In genomic region chr17:67842648-67843047, GRCh38 we compare ENCODE assay signal across 16 cellular contexts. TPM values are rescaled to one million over a fixed set of nuclear protein-coding genes. Genes with fewer than 3 reads are reported as not detected.
A peak's percentile ranks its signal among the peaks of the same experiment; 100 is the strongest.
DNase-seq lines count a peak whose midpoint lies in the region; ATAC-seq and TF ChIP-seq lines count a peak whose summit lies in the region.
"Had no signal": no experiment of that assay in that cellular context is flagged by ENCODE, and none has a peak within 500 bp of the region (broad histone marks: within the 10 kb centered on the region; RNA-seq: fewer than 3 reads in every experiment).

No MANE protein-coding gene starts in this region.

- peaks cover 96% of the 10 kb centered on the region for H3K79me2 ChIP-seq in Loucy (ENCODE audit: insufficient read depth, low read length)

- H3K27me3 Mint-ChIP-seq in CD4-positive, CD25-positive, alpha-beta regulatory T cell, result no peaks in the 10 kb centered on the region
- no peaks in the 10 kb centered on the region for H3K27me3 Mint-ChIP-seq in CD8-positive, alpha-beta T cell (ENCODE audit: low read depth)

- H4K20me1 ChIP-seq in Loucy (ENCODE audit: insufficient read depth, low read length, poor library complexity, severe bottlenecking), result peaks cover 84% of the 10 kb centered on the region

- H3K4me2 ChIP-seq in Loucy (ENCODE audit: low read depth, low read length, poor library complexity, severe bottlenecking), result peak overlapping the region; percentile 9

- peaks cover 4% of the 10 kb centered on the region for H3K36me3 Mint-ChIP-seq in CD4-positive, CD25-positive, alpha-beta regulatory T cell
- peaks cover 6% of the 10 kb centered on the region for H3K36me3 Mint-ChIP-seq in CD8-positive, alpha-beta T cell

- CTCF ChIA-PET in CD8-positive, alpha-beta T cell (lab: Charles Lee), result interaction anchor here (1.0 kb wide), 1 partner anchor 55 kb away, joined by 4 read pairs; no protein-coding TSS in a partner anchor

- POLR2A ChIA-PET in CD8-positive, alpha-beta T cell (lab: Charles Lee), result no interaction called here

- H3K4me1 ChIP-seq in CD4-positive, CD25-positive, alpha-beta regulatory T cell (ENCODE audit: control insufficient read depth, insufficient read depth, low read length, poor library complexity, severe bottlenecking), result peaks cover 21% of the 10 kb centered on the region
- H3K4me1 ChIP-seq in Loucy (ENCODE audit: insufficient read depth, low read length, poor library complexity, severe bottlenecking) (peaks cover 29% of the 10 kb centered on the region), neutrophil (ENCODE audit: control insufficient read depth in 1 of 2, insufficient read depth in 1 of 2, low read depth in 1 of 2, low read length in 1 of 2) (peaks cover 7% of the 10 kb centered on the region in 2 experiments)
- H3K4me1 ChIP-seq in CD8-positive, alpha-beta T cell (ENCODE audit: insufficient read depth, low read length), result peaks cover 32% of the 10 kb centered on the region
- H3K4me1 ChIP-seq: Caco-2 had no signal

- no peaks in the 10 kb centered on the region for H3F3A ChIP-seq in Loucy (ENCODE audit: low read depth)

- DNase-seq in CD4-positive, CD25-positive, alpha-beta regulatory T cell, result no peak
- peak; percentile 14 for DNase-seq in fibroblast of the aortic adventitia (ENCODE audit: low read depth)
- no peak for DNase-seq in CD8-positive, alpha-beta T cell
- DNase-seq in stimulated activated naive CD4-positive, alpha-beta T cell (lab: John Stamatoyannopoulos, UW), result no peak
- DNase-seq: ACHN; C1 segment of cervical spinal cord; Caco-2; CD8-positive, alpha-beta memory T cell; DND-41; GDM1; H7; IMR-90; KBM-7 had no signal

- no peaks in the 10 kb centered on the region for H3K9me3 Mint-ChIP-seq in CD4-positive, CD25-positive, alpha-beta regulatory T cell
- no peaks in the 10 kb centered on the region for H3K9me3 Mint-ChIP-seq in CD8-positive, alpha-beta T cell
- H3K9me3 Mint-ChIP-seq: CD8-positive, alpha-beta memory T cell had no signal

- H3K4me3 Mint-ChIP-seq in CD4-positive, CD25-positive, alpha-beta regulatory T cell, result no peak overlapping the region
- H3K4me3 Mint-ChIP-seq in CD8-positive, alpha-beta T cell, result no peak overlapping the region

- no peaks in the 10 kb centered on the region for H3K9me3 ChIP-seq in CD4-positive, CD25-positive, alpha-beta regulatory T cell (ENCODE audit: control insufficient read depth in 2 of 2, low read length in 2 of 2)
- no peaks in the 10 kb centered on the region for H3K9me3 ChIP-seq in Loucy (ENCODE audit: insufficient read depth, low read depth, low read length)
- no peaks in the 10 kb centered on the region for H3K9me3 ChIP-seq in neutrophil
- no peaks in the 10 kb centered on the region for H3K9me3 ChIP-seq in CD8-positive, alpha-beta T cell (ENCODE audit: low read length)
- H3K9me3 ChIP-seq: Caco-2 had no signal

- no peaks in the 10 kb centered on the region for H3K36me3 ChIP-seq in CD4-positive, CD25-positive, alpha-beta regulatory T cell (ENCODE audit: control insufficient read depth, insufficient read depth, low read length)
- H3K36me3 ChIP-seq in Loucy (ENCODE audit: insufficient read depth, low read length) (0 out of 2 replicates have a peak, but pooled peaks cover 4% of the 10 kb centered on the region), neutrophil (no peaks in the 10 kb centered on the region)
- no peaks in the 10 kb centered on the region for H3K36me3 ChIP-seq in CD8-positive, alpha-beta T cell (ENCODE audit: insufficient read depth, low read length)

- no peak overlapping the region for H3K4me3 ChIP-seq in CD4-positive, CD25-positive, alpha-beta regulatory T cell (ENCODE audit: low read depth, low read length)
- H3K4me3 ChIP-seq in Loucy (ENCODE audit: low read length, poor library complexity, severe bottlenecking) (no peak overlapping the region), fibroblast of the aortic adventitia (ENCODE audit: low read depth, low read length) (no peak overlapping the region), neutrophil (ENCODE audit: low read depth in 1 of 2, low read length in 1 of 2) (no peak overlapping the region)
- no peak overlapping the region for H3K4me3 ChIP-seq in CD8-positive, alpha-beta T cell (ENCODE audit: low read depth, low read length)

- peaks cover 26 to 69% (median 46%) of the 10 kb centered on the region in 4 donors for H3K4me1 Mint-ChIP-seq in CD4-positive, CD25-positive, alpha-beta regulatory T cell
- peaks cover 60% of the 10 kb centered on the region for H3K4me1 Mint-ChIP-seq in CD8-positive, alpha-beta T cell (ENCODE audit: low read depth)

- H3K27me3 ChIP-seq in CD4-positive, CD25-positive, alpha-beta regulatory T cell (ENCODE audit: control insufficient read depth, insufficient read depth, low read length), result no peaks in the 10 kb centered on the region
- H3K27me3 ChIP-seq in Loucy (ENCODE audit: insufficient read depth, low read length, poor library complexity, severe bottlenecking) (no peaks in the 10 kb centered on the region), neutrophil (no peaks in the 10 kb centered on the region)
- H3K27me3 ChIP-seq in CD8-positive, alpha-beta T cell (ENCODE audit: insufficient read depth, low read length), result no peaks in the 10 kb centered on the region

- no peak overlapping the region for H3K27ac ChIP-seq in CD4-positive, CD25-positive, alpha-beta regulatory T cell (ENCODE audit: insufficient read depth, low read length, poor library complexity, severe bottlenecking)
- H3K27ac ChIP-seq in neutrophil, result peak overlapping the region; percentile 19
- no peak overlapping the region for H3K27ac ChIP-seq in CD8-positive, alpha-beta T cell (ENCODE audit: low read depth, low read length)

- H2AFZ ChIP-seq in Loucy (ENCODE audit: low read length), result no peak overlapping the region

- intact Hi-C loops in CD8-positive, alpha-beta T cell (cut with DNase I, micrococcal nuclease), result no loop called here

- H3K9ac ChIP-seq in Loucy (ENCODE audit: low read depth, low read length, poor library complexity, severe bottlenecking), result no peak overlapping the region

- TF ChIP-seq CTCF in Loucy (conservative IDR thresholded peaks at IDR 0.05; ENCODE audit: low read length) (no peak), fibroblast of the aortic adventitia (IDR thresholded peaks at IDR 0.05; ENCODE audit: insufficient read depth, low read length) (no peak), neutrophil (IDR thresholded peaks at IDR 0.05) (no peak)
- no peak for TF ChIP-seq CTCF in CD8-positive, alpha-beta T cell (IDR thresholded peaks at IDR 0.05)

- H3K9me2 ChIP-seq in Loucy (replicated peaks; ENCODE audit: low read depth, low read length), result no peaks in the 10 kb centered on the region

- no peak for ATAC-seq in CD4-positive, CD25-positive, alpha-beta regulatory T cell (ENCODE audit: low read depth in 2 of 2)
- ATAC-seq in CD8-positive, alpha-beta T cell, result no peak
- no peak for ATAC-seq in GM21528 (IDR thresholded peaks at IDR 0.05; ENCODE audit: low FRiP score, unreplicated experiment)

- peak overlapping the region in 2 of 3 donors; percentile 12 to 42 for H3K27ac Mint-ChIP-seq in CD4-positive, CD25-positive, alpha-beta regulatory T cell
- H3K27ac Mint-ChIP-seq in CD8-positive, alpha-beta T cell, result no peak overlapping the region

RNA-seq across cellular contexts. Expression of gene BPTF, which starts 17.3 kb away (rescaled TPM):
- total RNA-seq in CD4-positive, CD25-positive, alpha-beta regulatory T cell, result 157 TPM
- polyA plus RNA-seq in CD4-positive, CD25-positive, alpha-beta regulatory T cell, result 10 to 100 TPM in 2 of 4 donors, 1 to 10 TPM in 2; 7.5 to 13.5 (median 11.0) TPM
- total RNA-seq in fibroblast of the aortic adventitia (ENCODE audit: low replicate concordance), result 65.4 and 76.8 TPM in 2 replicates
- total RNA-seq in CD8-positive, alpha-beta T cell, result 100 to 1,000 TPM in 1 of 2 experiments, 10 to 100 TPM in 1; 97.8 to 107 TPM
